Comparison of ENCODE assay signal across 10 cellular contexts in genomic region chr6:154292855-154293519, GRCh38.
DNase-seq lines count a peak whose midpoint lies in the region; TF ChIP-seq lines count a peak whose summit lies in the region.
"Had no signal": no experiment of that assay in that cellular context is flagged by ENCODE, and none has a peak within 500 bp of the region (broad histone marks: within the 10 kb centered on the region; RNA-seq: fewer than 3 reads in every experiment).

No MANE protein-coding gene starts in this region.

- H3K9me3 ChIP-seq in SJSA1 (replicated peaks): no peaks in the 10 kb centered on the region
- no peaks in the 10 kb centered on the region for H3K9me3 ChIP-seq in thyroid gland
- H3K9me3 ChIP-seq in spleen: no peaks in the 10 kb centered on the region
- no peaks in the 10 kb centered on the region for H3K9me3 ChIP-seq in transverse colon

- TF ChIP-seq EP300 in transverse colon (IDR thresholded peaks at IDR 0.05; ENCODE audit: low read depth): no peak

- H3K4me3 ChIP-seq in SJSA1: 0 out of 2 replicates have a peak overlapping the region, but pooled peaks have one; percentile 0
- H3K4me3 ChIP-seq in thyroid gland (replicated peaks in 1 of 3): no peak overlapping the region
- no peak overlapping the region for H3K4me3 ChIP-seq in spleen
- H3K4me3 ChIP-seq in transverse colon: no peak overlapping the region

- TF ChIP-seq CTCF in thyroid gland (IDR thresholded peaks at IDR 0.05) (no peak), spleen (IDR thresholded peaks at IDR 0.05 in 8 of 11, conservative IDR thresholded peaks at IDR 0.05 in 3 of 11) (no peak), transverse colon (IDR thresholded peaks at IDR 0.05) (no peak)

- H3K27me3 ChIP-seq in SJSA1 (replicated peaks): no peaks in the 10 kb centered on the region
- no peaks in the 10 kb centered on the region for H3K27me3 ChIP-seq in thyroid gland
- H3K27me3 ChIP-seq in spleen (replicated peaks in 1 of 7): no peaks in the 10 kb centered on the region
- H3K27me3 ChIP-seq in transverse colon: no peaks in the 10 kb centered on the region

- H3K27ac ChIP-seq in SJSA1 (peak overlapping the region; percentile 87), thyroid gland (peak overlapping the region; percentile 33 to 96 (median 95)), spleen (no peak overlapping the region), transverse colon (no peak overlapping the region)

- no peaks in the 10 kb centered on the region for H3K36me3 ChIP-seq in SJSA1
- H3K36me3 ChIP-seq in thyroid gland: no peaks in the 10 kb centered on the region
- no peaks in the 10 kb centered on the region for H3K36me3 ChIP-seq in spleen
- H3K36me3 ChIP-seq in transverse colon: no peaks in the 10 kb centered on the region

- H3K4me1 ChIP-seq in SJSA1 (replicated peaks) (peaks cover 35% of the 10 kb centered on the region), thyroid gland (peaks cover 52 to 53% of the 10 kb centered on the region in 2 donors), spleen (peaks cover 0 to 31% (median 3%) of the 10 kb centered on the region in 6 donors), transverse colon (peaks cover 0 to 4% (median under 1%) of the 10 kb centered on the region in 4 donors)

- DNase-seq in H4 (ENCODE audit: low spot score): peak; percentile 86
- DNase-seq in SJSA1 (ENCODE audit: low read depth in 1 of 2, low spot score in 2 of 2): peak in 1 of 2 experiments; percentile 90
- peak; percentile 78 for DNase-seq in glomerular endothelial cell (ENCODE audit: extremely low read depth, low read depth, low spot score)
- no peak for DNase-seq in thyroid gland
- DNase-seq in spleen: no peak
- no peak for DNase-seq in activated T-cell treated with anti-CD3 and anti-CD28 coated beads, Interleukin-2, amount 50 U/mL, for 1 hour
- DNase-seq in transverse colon: no peak
- DNase-seq: effector CD8-positive, alpha-beta T cell; Karpas-422; NCI-H524 treated with DMSO at 0.1 percent for 48 hours had no signal

- in situ Hi-C loops in transverse colon (cut with MboI; ENCODE audit: low pct_ligation_motif_present in 1 of 4, low pct_unique_long_range_greater_than_20kb in 1 of 4, low sequenced_read_pairs in 3 of 4): loop anchor here in 1 of 4 donors (25.0 kb wide), 1 partner anchor 131 kb away; no protein-coding TSS in a partner anchor

- intact Hi-C loops in thyroid gland (cut with DNase I): no loop called here
- intact Hi-C loops in spleen (cut with DNase I; ENCODE audit: low total_unique reads): no loop called here
- intact Hi-C loops in transverse colon (cut with DNase I; ENCODE audit: low total_unique reads): no loop called here

- TF ChIP-seq POLR2A in thyroid gland (IDR thresholded peaks at IDR 0.05) (no peak), spleen (IDR thresholded peaks at IDR 0.05) (no peak), transverse colon (IDR thresholded peaks at IDR 0.05) (no peak)

- whole genome bisulfite sequencing in thyroid gland, 2 donors: 57 to 58% methylated on average over 4 of the region's 4 CpGs
- WGBS in spleen, 5 donors: 83 to 92% (median 87%) methylated on average over 4 of the region's 4 CpGs
- WGBS in transverse colon (ENCODE audit: low coverage in 1 of 2), 2 donors: 39 to 53% methylated on average over 3 to 4 of the region's 4 CpGs

Comparison
In these comparisons a context has a peak if more than half of its experiments do, and no peak if none do; other contexts are left out.
1. DNase-seq: peak in H4 (single experiment) and glomerular endothelial cell (single experiment); none in thyroid gland (0 of 2), spleen (single experiment), activated T-cell treated with anti-CD3 and anti-CD28 coated beads, Interleukin-2, amount 50 U/mL, for 1 hour (single experiment) and transverse colon (single experiment).
2. H3K27ac ChIP-seq: peak in SJSA1 (single experiment) and thyroid gland (3 of 3); none in spleen (0 of 8) and transverse colon (0 of 4).